Comparison of ENCODE assay signal across 15 cellular contexts in the genomic region with DNA sequence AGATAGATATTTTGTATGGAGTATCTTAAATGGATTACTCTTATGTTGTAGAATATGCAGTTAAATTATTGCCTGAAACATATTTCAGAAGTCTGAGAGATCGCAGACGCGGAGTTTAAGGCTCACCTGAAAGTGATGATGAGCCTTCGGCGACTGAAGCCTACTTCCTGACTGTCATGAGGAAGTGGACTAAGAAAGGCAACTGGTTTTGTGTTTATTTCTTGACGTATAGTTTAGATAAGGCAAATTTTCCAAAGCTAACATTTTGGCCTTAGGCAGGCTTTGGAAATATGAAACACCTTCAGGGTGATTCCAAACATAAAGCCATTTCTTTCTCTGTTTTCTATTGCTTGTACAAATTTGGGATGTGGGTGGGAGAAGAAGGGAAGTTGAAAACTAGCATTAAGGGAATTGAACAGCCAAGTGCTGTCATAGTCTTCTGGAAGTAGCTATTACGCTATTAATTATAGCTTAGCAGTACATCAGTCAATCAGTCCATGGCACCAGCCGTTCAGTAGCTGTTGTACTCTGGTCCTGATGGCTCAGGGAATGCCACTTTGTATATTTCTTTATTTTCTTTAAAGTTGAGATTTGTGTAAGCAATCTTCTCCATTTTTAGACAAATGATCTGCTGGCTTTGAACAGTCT. TPM values are rescaled to one million over a fixed set of nuclear protein-coding genes. Genes with fewer than 3 reads are reported as not detected.
DNase-seq lines count a peak whose midpoint lies in the region; ATAC-seq and TF ChIP-seq lines count a peak whose summit lies in the region.
"Had no signal": no experiment of that assay in that cellular context is flagged by ENCODE, and none has a peak within 500 bp of the region (broad histone marks: within the 10 kb centered on the region; RNA-seq: fewer than 3 reads in every experiment).

No MANE protein-coding gene starts in this region.

- no peaks in the 10 kb centered on the region for H3K9me3 ChIP-seq in CD4-positive, alpha-beta memory T cell (ENCODE audit: control insufficient read depth in 1 of 2, low read length in 2 of 2)
- no peaks in the 10 kb centered on the region for H3K9me3 ChIP-seq in left ventricle myocardium inferior (replicated peaks)
- H3K9me3 ChIP-seq: vagina had no signal

- H3K27ac Mint-ChIP-seq in CD4-positive, alpha-beta memory T cell: peak overlapping the region in 1 of 7 donors; percentile 25
- H3K27ac Mint-ChIP-seq in HFFc6 (no peak overlapping the region), mesothelial cell of epicardium (peak overlapping the region; percentile 44)
- H3K27ac Mint-ChIP-seq in activated T-helper 2 cell treated with anti-CD3 and anti-CD28 coated beads, Interferon-gamma antibody, Interleukin-2, Interleukin-4, amounts not matched to agents 10 μg/mL and 5 μg/mL and 100 μg/mL, durations not matched to agents 14 hours and 24 hours and 36 hours: no peak overlapping the region

- CTCF ChIA-PET in CD4-positive, alpha-beta memory T cell (lab: Charles Lee; ENCODE audit: partially characterized antibody): interaction anchor here (1.0 to 1.3 kb wide), 2 partner anchors 11 to 31 kb away, joined by 3 read pairs; no protein-coding TSS in a partner anchor

- H3K4me1 ChIP-seq in CD4-positive, alpha-beta memory T cell (ENCODE audit: insufficient read depth, low read length): peaks cover 13% of the 10 kb centered on the region
- peaks cover 12% of the 10 kb centered on the region for H3K4me1 ChIP-seq in left ventricle myocardium inferior
- H3K4me1 ChIP-seq: vagina had no signal

- H3K9me3 Mint-ChIP-seq in CD4-positive, alpha-beta memory T cell: peaks cover 0 to 4% (median 0%) of the 10 kb centered on the region in 8 donors
- H3K9me3 Mint-ChIP-seq in HFFc6 (no peaks in the 10 kb centered on the region), mesothelial cell of epicardium (no peaks in the 10 kb centered on the region)
- H3K9me3 Mint-ChIP-seq in activated T-helper 2 cell treated with anti-CD3 and anti-CD28 coated beads, Interferon-gamma antibody, Interleukin-2, Interleukin-4, amounts not matched to agents 10 μg/mL and 5 μg/mL and 100 μg/mL, durations not matched to agents 14 hours and 24 hours and 36 hours: no peaks in the 10 kb centered on the region

- ATAC-seq in HG03457 (IDR thresholded peaks at IDR 0.05; ENCODE audit: unreplicated experiment): no peak

- DNase-seq in CD4-positive, alpha-beta memory T cell: no peak
- DNase-seq in HFFc6 (no peak), mesothelial cell of epicardium (ENCODE audit: low spot score in 2 of 2, unreplicated experiment in 2 of 2) (no peak), mucosa of gallbladder (ENCODE audit: low spot score) (no peak), left ventricle myocardium inferior (no peak), iPS-NIHi7 (ENCODE audit: extremely low spot score) (no peak)
- no peak for DNase-seq in activated T-helper 2 cell treated with anti-CD3 and anti-CD28 coated beads, Interferon-gamma antibody, Interleukin-2, Interleukin-4, amounts not matched to agents 10 μg/mL and 5 μg/mL and 100 μg/mL, durations not matched to agents 14 hours and 24 hours and 36 hours (ENCODE audit: low spot score)
- DNase-seq: activated CD4-positive, CD25-positive, alpha-beta regulatory T cell treated with anti-CD3 and anti-CD28 coated beads, Interleukin-2, amount 50 U/mL, for 72 hours; anterior cingulate cortex; GM23248; hypothalamus; Karpas-422; NCI-H2171 had no signal

- intact Hi-C loops in CD4-positive, alpha-beta memory T cell (cut with micrococcal nuclease): loop anchor here (5.0 kb wide), 1 partner anchor 1389 kb away; a partner anchor contains a TSS
- intact Hi-C loops in activated T-helper 2 cell treated with anti-CD3 and anti-CD28 coated beads, Interferon-gamma antibody, Interleukin-2, Interleukin-4, amounts not matched to agents 10 μg/mL and 5 μg/mL and 100 μg/mL, durations not matched to agents 14 hours and 24 hours and 36 hours (cut with micrococcal nuclease): loop anchor here (5.0 kb wide), 1 partner anchor 111 kb away; a partner anchor contains a TSS
- intact Hi-C loops in left ventricle myocardium inferior (cut with micrococcal nuclease): no loop called here

- no peaks in the 10 kb centered on the region for H3K36me3 Mint-ChIP-seq in CD4-positive, alpha-beta memory T cell
- no peaks in the 10 kb centered on the region for H3K36me3 Mint-ChIP-seq in HFFc6 (ENCODE audit: low read depth)
- no peaks in the 10 kb centered on the region for H3K36me3 Mint-ChIP-seq in activated T-helper 2 cell treated with anti-CD3 and anti-CD28 coated beads, Interferon-gamma antibody, Interleukin-2, Interleukin-4, amounts not matched to agents 10 μg/mL and 5 μg/mL and 100 μg/mL, durations not matched to agents 14 hours and 24 hours and 36 hours (ENCODE audit: low read depth)
- no peaks in the 10 kb centered on the region for H3K36me3 Mint-ChIP-seq in mesothelial cell of epicardium

- no peaks in the 10 kb centered on the region for H3K36me3 ChIP-seq in CD4-positive, alpha-beta memory T cell (ENCODE audit: insufficient read depth, low read length)
- no peaks in the 10 kb centered on the region for H3K36me3 ChIP-seq in left ventricle myocardium inferior
- H3K36me3 ChIP-seq: vagina had no signal

- POLR2A ChIA-PET in CD4-positive, alpha-beta memory T cell (lab: Charles Lee; ENCODE audit: partially characterized antibody): no interaction called here

- peaks cover 10 to 18% of the 10 kb centered on the region in 2 donors for H3K27me3 Mint-ChIP-seq in CD4-positive, alpha-beta memory T cell
- H3K27me3 Mint-ChIP-seq in HFFc6 (ENCODE audit: insufficient read depth) (peaks cover 5% of the 10 kb centered on the region), mesothelial cell of epicardium (ENCODE audit: low read depth) (peaks cover 40% of the 10 kb centered on the region)
- peaks cover 49% of the 10 kb centered on the region for H3K27me3 Mint-ChIP-seq in activated T-helper 2 cell treated with anti-CD3 and anti-CD28 coated beads, Interferon-gamma antibody, Interleukin-2, Interleukin-4, amounts not matched to agents 10 μg/mL and 5 μg/mL and 100 μg/mL, durations not matched to agents 14 hours and 24 hours and 36 hours (ENCODE audit: low read depth)

- H3K4me3 Mint-ChIP-seq in CD4-positive, alpha-beta memory T cell: peak overlapping the region; percentile 11 to 87 (median 66)
- H3K4me3 Mint-ChIP-seq in HFFc6: peak overlapping the region; percentile 75; the same call in 1 of the 2 replicates
- H3K4me3 Mint-ChIP-seq in activated T-helper 2 cell treated with anti-CD3 and anti-CD28 coated beads, Interferon-gamma antibody, Interleukin-2, Interleukin-4, amounts not matched to agents 10 μg/mL and 5 μg/mL and 100 μg/mL, durations not matched to agents 14 hours and 24 hours and 36 hours (ENCODE audit: low read depth): peak overlapping the region; percentile 51
- peak overlapping the region; percentile 75 for H3K4me3 Mint-ChIP-seq in mesothelial cell of epicardium

- H3K4me3 ChIP-seq in CD4-positive, alpha-beta memory T cell (ENCODE audit: low read length in 2 of 2): no peak overlapping the region
- no peak overlapping the region for H3K4me3 ChIP-seq in left ventricle myocardium inferior

- H3K4me1 Mint-ChIP-seq in CD4-positive, alpha-beta memory T cell: peaks cover 0 to 5% (median 4%) of the 10 kb centered on the region in 4 donors
- H3K4me1 Mint-ChIP-seq in HFFc6 (ENCODE audit: low read depth) (peaks cover 23% of the 10 kb centered on the region), mesothelial cell of epicardium (peaks cover 28% of the 10 kb centered on the region)
- peaks cover 11% of the 10 kb centered on the region for H3K4me1 Mint-ChIP-seq in activated T-helper 2 cell treated with anti-CD3 and anti-CD28 coated beads, Interferon-gamma antibody, Interleukin-2, Interleukin-4, amounts not matched to agents 10 μg/mL and 5 μg/mL and 100 μg/mL, durations not matched to agents 14 hours and 24 hours and 36 hours (ENCODE audit: low read depth)

- H3K27ac ChIP-seq in CD4-positive, alpha-beta memory T cell (ENCODE audit: low read depth, low read length): no peak overlapping the region
- no peak overlapping the region for H3K27ac ChIP-seq in left ventricle myocardium inferior (replicated peaks)
- H3K27ac ChIP-seq: GM23248 had no signal

- no peaks in the 10 kb centered on the region for H3K27me3 ChIP-seq in CD4-positive, alpha-beta memory T cell (ENCODE audit: insufficient read depth, low read length)
- H3K27me3 ChIP-seq in left ventricle myocardium inferior (ENCODE audit: low read depth): no peaks in the 10 kb centered on the region
- H3K27me3 ChIP-seq: vagina had no signal

- no peak for TF ChIP-seq CTCF in HFFc6 (IDR thresholded peaks at IDR 0.05)
- no peak for TF ChIP-seq CTCF in mesothelial cell of epicardium (IDR thresholded peaks at IDR 0.05; ENCODE audit: unreplicated experiment)
- no peak for TF ChIP-seq CTCF in left ventricle myocardium inferior (IDR thresholded peaks at IDR 0.05; ENCODE audit: borderline replicate concordance)

RNA-seq across cellular contexts. Expression of a gene that starts 1.5 kb away (rescaled TPM):
- total RNA-seq in CD4-positive, alpha-beta memory T cell: under 1 TPM; 0.33 to 0.49 TPM
- polyA plus RNA-seq in CD4-positive, alpha-beta memory T cell: under 1 TPM; 0.14 to 0.33 TPM
- under 1 TPM; 0.46 to 0.76 (median 0.59) TPM for total RNA-seq in HFFc6 (2021; fragmentation: NEBNext Ultra II Directional; extraction: Animal tissue kit (Norgen Biotek cat#: 25700))
- total RNA-seq in activated T-helper 2 cell treated with anti-CD3 and anti-CD28 coated beads, Interferon-gamma antibody, Interleukin-2, Interleukin-4, amounts not matched to agents 10 μg/mL and 5 μg/mL and 100 μg/mL, durations not matched to agents 14 hours and 24 hours and 36 hours: 0.90 and 1.4 TPM in 2 replicates
- 8.2 to 10.4 TPM (median 9.7 TPM) in 3 replicates for total RNA-seq in mesothelial cell of epicardium
- total RNA-seq in mucosa of gallbladder: 7.2 TPM
- total RNA-seq in left ventricle myocardium inferior: 0.69 TPM
